Comparison of ENCODE assay signal across 14 cellular contexts in genomic region chr11:57312511-57313021, GRCh38. TPM values are rescaled to one million over a fixed set of nuclear protein-coding genes. Genes with fewer than 3 reads are reported as not detected.
DNase-seq lines count a peak whose midpoint lies in the region; ATAC-seq and TF ChIP-seq lines count a peak whose summit lies in the region.
"Had no signal": no experiment of that assay in that cellular context is flagged by ENCODE, and none has a peak within 500 bp of the region (broad histone marks: within the 10 kb centered on the region; RNA-seq: fewer than 3 reads in every experiment).

No MANE protein-coding gene starts in this region.

- peak overlapping the region; percentile 53 for H3K27ac Mint-ChIP-seq in activated CD8-positive, alpha-beta T cell treated with anti-CD3 and anti-CD28 coated beads, Interleukin-2, amount 10 ng/mL, durations not matched to agents 7 days and 5 days
- H3K27ac Mint-ChIP-seq in activated CD8-positive, alpha-beta T cell treated with anti-CD3 and anti-CD28 coated beads for 36 hours, result no peak overlapping the region
- H3K27ac Mint-ChIP-seq in MCF 10A (ENCODE audit: low read depth, unreplicated experiment), result no peak overlapping the region
- peak overlapping the region; percentile 71 for H3K27ac Mint-ChIP-seq in type B pancreatic cell
- H3K27ac Mint-ChIP-seq: IgD-negative memory B cell; memory B cell; stimulated activated naive CD8-positive, alpha-beta T cell treated with anti-CD3 and anti-CD28 coated beads, Interleukin-15, amount 100 ng/mL, for 72 hours had no signal

- peaks cover 3% of the 10 kb centered on the region for H3K36me3 Mint-ChIP-seq in activated CD8-positive, alpha-beta T cell treated with anti-CD3 and anti-CD28 coated beads, Interleukin-2, amount 10 ng/mL, durations not matched to agents 7 days and 5 days (ENCODE audit: low read depth)
- peaks cover 8% of the 10 kb centered on the region for H3K36me3 Mint-ChIP-seq in activated CD8-positive, alpha-beta T cell treated with anti-CD3 and anti-CD28 coated beads for 36 hours (ENCODE audit: low read depth)
- peaks cover 55% of the 10 kb centered on the region for H3K36me3 Mint-ChIP-seq in MCF 10A (ENCODE audit: insufficient read depth, unreplicated experiment)
- peaks cover 33% of the 10 kb centered on the region for H3K36me3 Mint-ChIP-seq in type B pancreatic cell

- intact Hi-C loops in activated CD8-positive, alpha-beta T cell treated with anti-CD3 and anti-CD28 coated beads for 36 hours (cut with micrococcal nuclease), result no loop called here
- intact Hi-C loops in MCF 10A (cut with micrococcal nuclease), result no loop called here

- no peak overlapping the region for H3K9ac ChIP-seq in mucosa of rectum (ENCODE audit: low read depth in 1 of 2, low read length in 2 of 2)

- CTCF ChIA-PET in activated CD8-positive, alpha-beta T cell treated with anti-CD3 and anti-CD28 coated beads, Interleukin-2, amount 10 ng/mL, durations not matched to agents 7 days and 5 days (lab: Charles Lee), result interaction anchor here (1.3 to 1.9 kb wide), 2 partner anchors 13 to 33 kb away, joined by 6 to 13 read pairs; partner anchors contain the start of gene TNKS1BP1
- CTCF ChIA-PET in activated CD8-positive, alpha-beta T cell treated with anti-CD3 and anti-CD28 coated beads for 36 hours (lab: Charles Lee), result interaction anchor here (2.7 kb wide), 1 partner anchor 9 kb away, joined by 9 read pairs; no protein-coding TSS in a partner anchor
- CTCF ChIA-PET in MCF 10A (lab: Yijun Ruan, JAX), result interaction anchor here (0.6 to 2.4 kb wide), 10 partner anchors 8 to 1366 kb away, joined by 3 to 24 read pairs (median 3); no protein-coding TSS in a partner anchor

- H3K36me3 ChIP-seq in mucosa of rectum (ENCODE audit: control insufficient read depth in 2 of 2, insufficient read depth in 2 of 2, low read length in 2 of 2), result peaks cover 55 to 58% of the 10 kb centered on the region in 2 donors

- DNase-seq in activated CD8-positive, alpha-beta T cell treated with anti-CD3 and anti-CD28 coated beads, Interleukin-2, amount 10 ng/mL, durations not matched to agents 7 days and 5 days, result no peak
- DNase-seq in activated CD8-positive, alpha-beta T cell treated with anti-CD3 and anti-CD28 coated beads for 36 hours, result no peak
- no peak for DNase-seq in MCF 10A (ENCODE audit: unreplicated experiment)
- no peak for DNase-seq in type B pancreatic cell (ENCODE audit: extremely low spot score, unreplicated experiment)
- DNase-seq in T-helper 1 cell, result no peak
- no peak for DNase-seq in globus pallidus (ENCODE audit: low spot score)
- DNase-seq in AG08396 (ENCODE audit: low spot score), result no peak
- DNase-seq: activated CD4-positive, alpha-beta T cell treated with anti-CD3 and anti-CD28 coated beads for 4 hours; amniotic stem cell; NCI-H2081 treated with DMSO at 0.1 percent for 48 hours; stimulated activated naive CD8-positive, alpha-beta T cell treated with anti-CD3 and anti-CD28 coated beads, Interleukin-15, amount 100 ng/mL, for 72 hours had no signal

- H3K4me3 Mint-ChIP-seq in activated CD8-positive, alpha-beta T cell treated with anti-CD3 and anti-CD28 coated beads, Interleukin-2, amount 10 ng/mL, durations not matched to agents 7 days and 5 days, result no peak overlapping the region
- no peak overlapping the region for H3K4me3 Mint-ChIP-seq in activated CD8-positive, alpha-beta T cell treated with anti-CD3 and anti-CD28 coated beads for 36 hours
- H3K4me3 Mint-ChIP-seq in MCF 10A (ENCODE audit: unreplicated experiment) (peak overlapping the region; percentile 80), type B pancreatic cell (peak overlapping the region; percentile 81)
- H3K4me3 Mint-ChIP-seq: memory B cell had no signal

- H3K4me3 ChIP-seq in mucosa of rectum (ENCODE audit: low read length in 2 of 2), result no peak overlapping the region

- H3K4me1 Mint-ChIP-seq in activated CD8-positive, alpha-beta T cell treated with anti-CD3 and anti-CD28 coated beads, Interleukin-2, amount 10 ng/mL, durations not matched to agents 7 days and 5 days (ENCODE audit: low read depth), result peaks cover 23% of the 10 kb centered on the region
- peaks cover 16% of the 10 kb centered on the region for H3K4me1 Mint-ChIP-seq in activated CD8-positive, alpha-beta T cell treated with anti-CD3 and anti-CD28 coated beads for 36 hours (ENCODE audit: low read depth)
- H3K4me1 Mint-ChIP-seq in MCF 10A (ENCODE audit: insufficient read depth, unreplicated experiment), result peaks cover 39% of the 10 kb centered on the region
- H3K4me1 Mint-ChIP-seq in type B pancreatic cell (ENCODE audit: unreplicated experiment), result peaks cover 29% of the 10 kb centered on the region

- POLR2A ChIA-PET in activated CD8-positive, alpha-beta T cell treated with anti-CD3 and anti-CD28 coated beads, Interleukin-2, amount 10 ng/mL, durations not matched to agents 7 days and 5 days (lab: Charles Lee), result interaction anchor here (0.7 to 1.9 kb wide), 2 partner anchors 13 kb away, joined by 3 to 10 read pairs; partner anchors contain the start of gene TNKS1BP1
- POLR2A ChIA-PET in activated CD8-positive, alpha-beta T cell treated with anti-CD3 and anti-CD28 coated beads for 36 hours (lab: Charles Lee), result interaction anchor here (0.8 to 6.0 kb wide), 2 partner anchors 9 to 11 kb away, joined by 3 to 38 read pairs; partner anchors contain the start of gene TNKS1BP1
- POLR2A ChIA-PET in MCF 10A (lab: Yijun Ruan, JAX), result interaction anchor here (1.0 to 13.4 kb wide), 9 partner anchors 10 to 400 kb away, joined by 3 to 362 read pairs (median 7); partner anchors contain the start of genes MED19, SSRP1, TMX2 and TNKS1BP1

- no peaks in the 10 kb centered on the region for H3K27me3 ChIP-seq in mucosa of rectum (ENCODE audit: control insufficient read depth in 2 of 2, insufficient read depth in 2 of 2, low read length in 2 of 2)

- no TSS peak for BruUV-seq in MCF 10A (replicated peaks; lab: Mats Ljungman, UMichigan)

- TF ChIP-seq CTCF in activated CD8-positive, alpha-beta T cell treated with anti-CD3 and anti-CD28 coated beads for 36 hours (IDR thresholded peaks at IDR 0.05), result no peak
- TF ChIP-seq CTCF in MCF 10A (IDR thresholded peaks at IDR 0.05; ENCODE audit: unreplicated experiment) (no peak), type B pancreatic cell (conservative IDR thresholded peaks at IDR 0.05) (no peak)

- no peak for ATAC-seq in activated CD8-positive, alpha-beta T cell treated with anti-CD3 and anti-CD28 coated beads, Interleukin-2, amount 10 ng/mL, durations not matched to agents 7 days and 5 days
- no peak for ATAC-seq in activated CD8-positive, alpha-beta T cell treated with anti-CD3 and anti-CD28 coated beads for 36 hours
- ATAC-seq: stimulated activated naive CD8-positive, alpha-beta T cell treated with anti-CD3 and anti-CD28 coated beads, Interleukin-15, amount 100 ng/mL, for 72 hours had no signal

- peak overlapping the region; percentile 84 to 85 for H3K27ac ChIP-seq in mucosa of rectum (ENCODE audit: low read depth in 2 of 2, low read length in 2 of 2)

- no peaks in the 10 kb centered on the region for H3K9me3 Mint-ChIP-seq in activated CD8-positive, alpha-beta T cell treated with anti-CD3 and anti-CD28 coated beads, Interleukin-2, amount 10 ng/mL, durations not matched to agents 7 days and 5 days (ENCODE audit: insufficient read depth)
- H3K9me3 Mint-ChIP-seq in activated CD8-positive, alpha-beta T cell treated with anti-CD3 and anti-CD28 coated beads for 36 hours, result no peaks in the 10 kb centered on the region
- no peaks in the 10 kb centered on the region for H3K9me3 Mint-ChIP-seq in MCF 10A (ENCODE audit: unreplicated experiment)
- H3K9me3 Mint-ChIP-seq in type B pancreatic cell, result no peaks in the 10 kb centered on the region
- H3K9me3 Mint-ChIP-seq: IgD-negative memory B cell; memory B cell; stimulated activated naive CD8-positive, alpha-beta T cell treated with anti-CD3 and anti-CD28 coated beads, Interleukin-15, amount 100 ng/mL, for 72 hours had no signal

- H3K4me1 ChIP-seq in mucosa of rectum (ENCODE audit: control insufficient read depth in 2 of 2, insufficient read depth in 2 of 2, low read length in 2 of 2), result peaks cover 30 to 40% of the 10 kb centered on the region in 2 donors

- H3K9me3 ChIP-seq in mucosa of rectum (ENCODE audit: control insufficient read depth in 2 of 2, low read length in 2 of 2), result no peaks in the 10 kb centered on the region

- no peaks in the 10 kb centered on the region for H3K27me3 Mint-ChIP-seq in activated CD8-positive, alpha-beta T cell treated with anti-CD3 and anti-CD28 coated beads, Interleukin-2, amount 10 ng/mL, durations not matched to agents 7 days and 5 days (ENCODE audit: low read depth)
- H3K27me3 Mint-ChIP-seq in activated CD8-positive, alpha-beta T cell treated with anti-CD3 and anti-CD28 coated beads for 36 hours, result no peaks in the 10 kb centered on the region
- H3K27me3 Mint-ChIP-seq in MCF 10A (ENCODE audit: insufficient read depth, unreplicated experiment) (no peaks in the 10 kb centered on the region), type B pancreatic cell (no peaks in the 10 kb centered on the region)
- H3K27me3 Mint-ChIP-seq: stimulated activated naive CD8-positive, alpha-beta T cell treated with anti-CD3 and anti-CD28 coated beads, Interleukin-15, amount 100 ng/mL, for 72 hours had no signal

RNA-seq across cellular contexts. Expression of gene TNKS1BP1, which starts 12.2 kb away (rescaled TPM):
- total RNA-seq in activated CD8-positive, alpha-beta T cell treated with anti-CD3 and anti-CD28 coated beads, Interleukin-2, amount 10 ng/mL, durations not matched to agents 7 days and 5 days, result 10 to 100 TPM; 10.5 to 10.9 TPM
- total RNA-seq in activated CD8-positive, alpha-beta T cell treated with anti-CD3 and anti-CD28 coated beads for 36 hours, result 10 to 100 TPM; 18.4 to 23.2 TPM
- 198 and 202 TPM in 2 replicates for total RNA-seq in MCF 10A (2022)
- total RNA-seq in type B pancreatic cell (ENCODE audit: low replicate concordance), result 122 and 166 TPM in 2 replicates

RNA-seq across cellular contexts. Expression of gene SSRP1, which starts 23.1 kb away (rescaled TPM):
- total RNA-seq in activated CD8-positive, alpha-beta T cell treated with anti-CD3 and anti-CD28 coated beads, Interleukin-2, amount 10 ng/mL, durations not matched to agents 7 days and 5 days, result 100 to 1,000 TPM; 185 to 191 TPM
- total RNA-seq in activated CD8-positive, alpha-beta T cell treated with anti-CD3 and anti-CD28 coated beads for 36 hours, result 100 to 1,000 TPM; 284 to 290 TPM
- 159 and 229 TPM in 2 replicates for total RNA-seq in MCF 10A (2022)
- 108 and 164 TPM in 2 replicates for total RNA-seq in type B pancreatic cell (ENCODE audit: low replicate concordance)

RNA-seq across cellular contexts. Expression of gene P2RX3, which starts 25.6 kb away (rescaled TPM):
- total RNA-seq in activated CD8-positive, alpha-beta T cell treated with anti-CD3 and anti-CD28 coated beads, Interleukin-2, amount 10 ng/mL, durations not matched to agents 7 days and 5 days, result not detected
- not detected for total RNA-seq in activated CD8-positive, alpha-beta T cell treated with anti-CD3 and anti-CD28 coated beads for 36 hours
- not detected in 2 replicates for total RNA-seq in MCF 10A (2022)
- total RNA-seq in type B pancreatic cell (ENCODE audit: low replicate concordance), result 0.52 and 4.0 TPM in 2 replicates

Comparison
In these comparisons a context has a peak if more than half of its experiments do, and no peak if none do; other contexts are left out.
1. H3K27ac Mint-ChIP-seq: peak in activated CD8-positive, alpha-beta T cell treated with anti-CD3 and anti-CD28 coated beads, Interleukin-2, amount 10 ng/mL, durations not matched to agents 7 days and 5 days (single experiment) and type B pancreatic cell (single experiment); none in activated CD8-positive, alpha-beta T cell treated with anti-CD3 and anti-CD28 coated beads for 36 hours (single experiment) and MCF 10A (single experiment).
2. H3K4me3 Mint-ChIP-seq: peak in MCF 10A (single experiment) and type B pancreatic cell (single experiment); none in activated CD8-positive, alpha-beta T cell treated with anti-CD3 and anti-CD28 coated beads, Interleukin-2, amount 10 ng/mL, durations not matched to agents 7 days and 5 days (single experiment) and activated CD8-positive, alpha-beta T cell treated with anti-CD3 and anti-CD28 coated beads for 36 hours (single experiment).